Comparison of ENCODE assay signal across 8 cellular contexts in genomic region chr11:61899146-61899841, GRCh38. TPM values are rescaled to one million over a fixed set of nuclear protein-coding genes. Genes with fewer than 3 reads are reported as not detected.
DNase-seq lines count a peak whose midpoint lies in the region; ATAC-seq and TF ChIP-seq lines count a peak whose summit lies in the region.

No MANE protein-coding gene starts in this region.

- no peaks in the 10 kb centered on the region for H3K9me3 ChIP-seq in liver (ENCODE audit: control insufficient read depth in 4 of 4, low read length in 3 of 4)

- H3K36me3 ChIP-seq in liver (ENCODE audit: control insufficient read depth in 4 of 4, insufficient read depth in 3 of 4, low read depth in 1 of 4, low read length in 3 of 4) = no peaks in the 10 kb centered on the region

- TF ChIP-seq RAD21 in liver (IDR thresholded peaks at IDR 0.05) = peak; percentile 92 to 98

- TF ChIP-seq CTCF in choroid plexus epithelial cell (conservative IDR thresholded peaks at IDR 0.05; ENCODE audit: low read depth, low read length) (peak; percentile 99), liver (IDR thresholded peaks at IDR 0.05; ENCODE audit: low read depth, low read length, missing input control) (peak; percentile 97)

- H3K27me3 Mint-ChIP-seq in activated CD4-positive, alpha-beta T cell treated with anti-CD3 and anti-CD28 coated beads, Interleukin-2, amount 10 ng/mL, durations not matched to agents 24 days and 14 days = peaks cover 3% of the 10 kb centered on the region

- no peaks in the 10 kb centered on the region for H3K27me3 ChIP-seq in liver (ENCODE audit: control insufficient read depth in 4 of 4, insufficient read depth in 4 of 4, low read length in 3 of 4)

- ATAC-seq in GM18508 (IDR thresholded peaks at IDR 0.05; ENCODE audit: insufficient read depth, unreplicated experiment) = peak; percentile 48
- ATAC-seq in HG03442 (IDR thresholded peaks at IDR 0.05; ENCODE audit: unreplicated experiment) = peak; percentile 61

- no peaks in the 10 kb centered on the region for H3K36me3 Mint-ChIP-seq in activated CD4-positive, alpha-beta T cell treated with anti-CD3 and anti-CD28 coated beads, Interleukin-2, amount 10 ng/mL, durations not matched to agents 24 days and 14 days (ENCODE audit: low read depth)

- H3K4me3 ChIP-seq in choroid plexus epithelial cell (ENCODE audit: low read depth, low read length) (no peak overlapping the region), liver (ENCODE audit: low read depth in 1 of 3, low read length in 3 of 3) (no peak overlapping the region)

- H3K9ac ChIP-seq in liver (ENCODE audit: low read depth in 1 of 2, low read length in 2 of 2) = no peak overlapping the region

- no peak overlapping the region for H3K27ac ChIP-seq in liver (ENCODE audit: low read depth in 1 of 2, low read length in 2 of 2)

- peaks cover 0 to 4% (median under 1%) of the 10 kb centered on the region in 4 donors for H3K4me1 ChIP-seq in liver (ENCODE audit: control insufficient read depth in 4 of 4, insufficient read depth in 4 of 4, low read length in 3 of 4)

- H3K27ac Mint-ChIP-seq in activated CD4-positive, alpha-beta T cell treated with anti-CD3 and anti-CD28 coated beads, Interleukin-2, amount 10 ng/mL, durations not matched to agents 24 days and 14 days = peak overlapping the region; percentile 30

- DNase-seq in 8988T (peak; percentile 100), NCI-H748 (lab: John Stamatoyannopoulos, UW; ENCODE audit: unreplicated experiment) (peak; percentile 75), choroid plexus epithelial cell (ENCODE audit: low read depth) (peak; percentile 77)
- DNase-seq in activated CD4-positive, alpha-beta T cell treated with anti-CD3 and anti-CD28 coated beads, Interleukin-2, amount 10 ng/mL, durations not matched to agents 24 days and 14 days = peak; percentile 98
- peak; percentile 79 to 92 (median 86) for DNase-seq in stimulated activated CD4-positive, alpha-beta T cell treated with anti-CD3 and anti-CD28 coated beads, TNF-alpha, amount 100 ng/mL, for 4 hours (ENCODE audit: low read depth in 3 of 3)

- intact Hi-C loops in activated CD4-positive, alpha-beta T cell treated with anti-CD3 and anti-CD28 coated beads, Interleukin-2, amount 10 ng/mL, durations not matched to agents 24 days and 14 days (cut with micrococcal nuclease) = loop anchor here (1.0 to 10.0 kb wide), 4 partner anchors 48 to 306 kb away; partner anchors contain the start of gene SCGB2A1

- peaks cover 4% of the 10 kb centered on the region for H3K4me1 Mint-ChIP-seq in activated CD4-positive, alpha-beta T cell treated with anti-CD3 and anti-CD28 coated beads, Interleukin-2, amount 10 ng/mL, durations not matched to agents 24 days and 14 days

- H3K4me3 Mint-ChIP-seq in activated CD4-positive, alpha-beta T cell treated with anti-CD3 and anti-CD28 coated beads, Interleukin-2, amount 10 ng/mL, durations not matched to agents 24 days and 14 days = no peak overlapping the region

- H3K9me3 Mint-ChIP-seq in activated CD4-positive, alpha-beta T cell treated with anti-CD3 and anti-CD28 coated beads, Interleukin-2, amount 10 ng/mL, durations not matched to agents 24 days and 14 days = no peaks in the 10 kb centered on the region

- WGBS in liver = 42% methylated on average over 27 of the region's 27 CpGs

TF ChIP-seq in liver, 16 proteins besides CTCF, POLR2A, EP300 and RAD21:
- TF ChIP-seq ZBTB33 (IDR thresholded peaks at IDR 0.05) (no peak), JUND (IDR thresholded peaks at IDR 0.05) (no peak), YY1 (IDR thresholded peaks at IDR 0.05) (no peak), ATF3 (IDR thresholded peaks at IDR 0.05) (no peak), SP1 (IDR thresholded peaks at IDR 0.05) (no peak), FOXA1 (IDR thresholded peaks at IDR 0.05) (no peak), MAX (IDR thresholded peaks at IDR 0.05) (no peak), HNF4G (IDR thresholded peaks at IDR 0.05) (no peak), FOXA2 (IDR thresholded peaks at IDR 0.05) (no peak), TAF1 (conservative IDR thresholded peaks at IDR 0.05) (no peak), HNF4A (conservative IDR thresholded peaks at IDR 0.05) (no peak), NR2F2 (IDR thresholded peaks at IDR 0.05) (no peak), RXRA (IDR thresholded peaks at IDR 0.05) (no peak), REST (IDR thresholded peaks at IDR 0.05) (no peak), GABPA (IDR thresholded peaks at IDR 0.05 in 1 of 2, conservative IDR thresholded peaks at IDR 0.05 in 1 of 2) (no peak), EGR1 (IDR thresholded peaks at IDR 0.05; ENCODE audit: low read depth in 2 of 2) (no peak)

RNA-seq across cellular contexts. Expression of gene FADS3, which starts 7.9 kb away (rescaled TPM):
- 13.5 and 15.6 TPM in 2 replicates for total RNA-seq in activated CD4-positive, alpha-beta T cell treated with anti-CD3 and anti-CD28 coated beads, Interleukin-2, amount 10 ng/mL, durations not matched to agents 24 days and 14 days
- total RNA-seq in liver = 10 to 100 TPM in 1 of 2 donors, 1 to 10 TPM in 1; 8.3 to 13.6 TPM
- polyA plus RNA-seq in liver = 10 to 100 TPM in 1 of 2 donors, 1 to 10 TPM in 1; 8.9 to 11.7 TPM

RNA-seq across cellular contexts. Expression of gene RAB3IL1, which starts 18.1 kb away (rescaled TPM):
- total RNA-seq in activated CD4-positive, alpha-beta T cell treated with anti-CD3 and anti-CD28 coated beads, Interleukin-2, amount 10 ng/mL, durations not matched to agents 24 days and 14 days = 0.12 and 0.26 TPM in 2 replicates
- total RNA-seq in liver = 10 to 100 TPM in 1 of 2 donors, 1 to 10 TPM in 1; 5.0 to 41.6 TPM
- polyA plus RNA-seq in liver = 1 to 10 TPM; 2.1 to 5.8 TPM

RNA-seq across cellular contexts. Expression of gene BEST1, which starts 50.9 kb away (rescaled TPM):
- total RNA-seq in activated CD4-positive, alpha-beta T cell treated with anti-CD3 and anti-CD28 coated beads, Interleukin-2, amount 10 ng/mL, durations not matched to agents 24 days and 14 days = 0.07 TPM in 1 of 2 replicates, not detected in the other
- total RNA-seq in liver = 1 to 10 TPM; 1.3 to 1.6 TPM
- under 1 TPM; 0.22 to 0.85 TPM for polyA plus RNA-seq in liver
